Comparison of ENCODE assay signal across 3 cellular contexts in genomic region chr2:148721991-148722777, GRCh38.
TF ChIP-seq lines count a peak whose summit lies in the region.

No MANE protein-coding gene starts in this region.

TF ChIP-seq in SK-N-SH treated with all-trans-retinoic acid at 6 μM for 48 hours, 23 proteins besides CTCF, POLR2A, EP300 and RAD21 (continued from another document and continues in another):
- no peak for TF ChIP-seq TSHZ2 (CRISPR knock-in tag; IDR thresholded peaks at IDR 0.05)
- no peak for TF ChIP-seq ZFP30 (CRISPR knock-in tag; IDR thresholded peaks at IDR 0.05)
- TF ChIP-seq PATZ1 (CRISPR knock-in tag; IDR thresholded peaks at IDR 0.05; ENCODE audit: borderline replicate concordance): no peak
- no peak for TF ChIP-seq CSRNP3 (CRISPR knock-in tag; IDR thresholded peaks at IDR 0.05)
- no peak for TF ChIP-seq SNAI2 (CRISPR knock-in tag; IDR thresholded peaks at IDR 0.05)
- TF ChIP-seq GLIS3 (CRISPR knock-in tag; IDR thresholded peaks at IDR 0.05): no peak
- TF ChIP-seq TOX (CRISPR knock-in tag; IDR thresholded peaks at IDR 0.05; ENCODE audit: borderline replicate concordance): no peak
- TF ChIP-seq PPARA (CRISPR knock-in tag; IDR thresholded peaks at IDR 0.05; ENCODE audit: borderline replicate concordance): no peak
- no peak for TF ChIP-seq TCF4 (CRISPR knock-in tag; IDR thresholded peaks at IDR 0.05; ENCODE audit: borderline replicate concordance)
- no peak for TF ChIP-seq CSDC2 (CRISPR knock-in tag; IDR thresholded peaks at IDR 0.05)
- TF ChIP-seq ISL1 (CRISPR knock-in tag; IDR thresholded peaks at IDR 0.05): no peak

TF ChIP-seq in SK-N-SH, 30 proteins besides CTCF, POLR2A, EP300 and RAD21 (continued from another document):
- TF ChIP-seq USF2 (IDR thresholded peaks at IDR 0.05; ENCODE audit: borderline replicate concordance, low read depth, low read length): no peak
- TF ChIP-seq TAF1 (IDR thresholded peaks at IDR 0.05; ENCODE audit: borderline replicate concordance, low read depth, low read length): no peak
- no peak for TF ChIP-seq CHD2 (IDR thresholded peaks at IDR 0.05; ENCODE audit: low read length, partially characterized antibody)

TF ChIP-seq in IMR-90, 13 proteins besides CTCF, POLR2A, EP300 and RAD21 (continued from another document):
- TF ChIP-seq USF2 (IDR thresholded peaks at IDR 0.05; ENCODE audit: low read depth, low read length) (no peak), SMC3 (IDR thresholded peaks at IDR 0.05; ENCODE audit: low read depth, low read length) (no peak), FOS (IDR thresholded peaks at IDR 0.05; ENCODE audit: low read depth, low read length) (no peak), ELK1 (IDR thresholded peaks at IDR 0.05; ENCODE audit: borderline replicate concordance, low read depth, low read length) (no peak)
